ENCODE assay signal across 9 cellular contexts in genomic region chr7:49852619-49853462, GRCh38.
DNase-seq lines count a peak whose midpoint lies in the region; ATAC-seq and TF ChIP-seq lines count a peak whose summit lies in the region.
"Had no signal": no experiment of that assay in that cellular context is flagged by ENCODE, and none has a peak within 500 bp of the region (broad histone marks: within the 10 kb centered on the region; RNA-seq: fewer than 3 reads in every experiment).

No MANE protein-coding gene starts in this region.

- no peaks in the 10 kb centered on the region for H3K9me3 ChIP-seq in BE2C

- H3K4me3 ChIP-seq in BE2C (ENCODE audit: low read depth, low read length) (no peak overlapping the region), fibroblast of pulmonary artery (replicated peaks; ENCODE audit: low read depth, low read length) (no peak overlapping the region)

- no peak for TF ChIP-seq POLR2A in GM18505 (IDR thresholded peaks at IDR 0.05; ENCODE audit: borderline replicate concordance, extremely low read depth, insufficient read depth, insufficient read length)

- ATAC-seq in GM18505 (IDR thresholded peaks at IDR 0.05; ENCODE audit: unreplicated experiment) (peak; percentile 85), HG02763 (IDR thresholded peaks at IDR 0.05; ENCODE audit: unreplicated experiment) (peak; percentile 72)
- ATAC-seq: naive thymus-derived CD8-positive, alpha-beta T cell had no signal

- TF ChIP-seq CTCF in BE2C (IDR thresholded peaks at IDR 0.05; ENCODE audit: low read depth, low read length) (peak; percentile 74), fibroblast of pulmonary artery (IDR thresholded peaks at IDR 0.05; ENCODE audit: low read length, missing control alignments) (peak; percentile 61)

- DNase-seq in BE2C (peak; percentile 29), NCI-H1105 (lab: John Stamatoyannopoulos, UW) (peak; percentile 30), T1000 (lab: John Stamatoyannopoulos, UW) (peak; percentile 48), fibroblast of pulmonary artery (ENCODE audit: low read depth) (peak; percentile 52), nucleus accumbens (lab: John Stamatoyannopoulos, UW) (peak in 32 of 56 donors; percentile 2 to 66 (median 18))
- DNase-seq in activated effector memory CD4-positive, alpha-beta T cell treated with anti-CD3 and anti-CD28 coated beads, Interleukin-2, amount 50 U/mL, for 16 hours = no peak

- no peaks in the 10 kb centered on the region for H3K36me3 ChIP-seq in BE2C

- no peaks in the 10 kb centered on the region for H3K27me3 ChIP-seq in BE2C

- no peaks in the 10 kb centered on the region for H3K4me1 ChIP-seq in BE2C
